In genomic region chr1:109802136-109802900, GRCh38 we compare ENCODE assay signal across 11 cellular contexts. TPM values are rescaled to one million over a fixed set of nuclear protein-coding genes. Genes with fewer than 3 reads are reported as not detected.
DNase-seq lines count a peak whose midpoint lies in the region; ATAC-seq, FAIRE-seq and TF ChIP-seq lines count a peak whose summit lies in the region.
"Had no signal": no experiment of that assay in that cellular context is flagged by ENCODE, and none has a peak within 500 bp of the region (broad histone marks: within the 10 kb centered on the region; RNA-seq: fewer than 3 reads in every experiment).

No MANE protein-coding gene starts in this region.

- no peaks in the 10 kb centered on the region for H3K79me1 ChIP-seq in mesenchymal stem cell (replicated peaks; ENCODE audit: low read length, poor library complexity, severe bottlenecking)

- no peak overlapping the region for H3K4ac ChIP-seq in mesenchymal stem cell (ENCODE audit: low read depth in 1 of 2, low read length in 2 of 2)

- H4K8ac ChIP-seq in mesenchymal stem cell (ENCODE audit: low read length): peak overlapping the region; percentile 35

- no peak overlapping the region for H2BK5ac ChIP-seq in mesenchymal stem cell (ENCODE audit: low read depth, low read length, poor library complexity, severe bottlenecking)

- CTCF ChIA-PET in activated naive CD4-positive, alpha-beta T cell treated with anti-CD3 and anti-CD28 coated beads, Interleukin-2, amount 10 ng/mL, durations not matched to agents 7 days and 5 days (lab: Charles Lee): interaction anchor here (0.8 to 3.9 kb wide), 6 partner anchors 10 to 182 kb away, joined by 3 to 44 read pairs (median 5); partner anchors contain the start of gene AHCYL1

- peaks cover 88% of the 10 kb centered on the region for H3K4me1 Mint-ChIP-seq in activated naive CD4-positive, alpha-beta T cell treated with anti-CD3 and anti-CD28 coated beads, Interleukin-2, amount 10 ng/mL, durations not matched to agents 7 days and 5 days
- H3K4me1 Mint-ChIP-seq: memory B cell had no signal

- DNase-seq in activated CD4-positive, CD25-positive, alpha-beta regulatory T cell (lab: John Stamatoyannopoulos, UW): peak in 3 of 4 experiments; percentile 16 to 19 (median 17)
- peak; percentile 79 for DNase-seq in activated naive CD4-positive, alpha-beta T cell treated with anti-CD3 and anti-CD28 coated beads, Interleukin-2, amount 10 ng/mL, durations not matched to agents 7 days and 5 days
- DNase-seq in mesenchymal stem cell (no peak), D721Med (ENCODE audit: insufficient read length, low spot score) (no peak)
- DNase-seq: SW 1271 had no signal

- FAIRE-seq in D721Med (lab: Jason Lieb, UNC): no peak
- FAIRE-seq: endothelial cell of umbilical vein had no signal

- H3K14ac ChIP-seq in mesenchymal stem cell (ENCODE audit: low read length in 2 of 2): no peak overlapping the region

- H3K27ac Mint-ChIP-seq in activated naive CD4-positive, alpha-beta T cell treated with anti-CD3 and anti-CD28 coated beads, Interleukin-2, amount 10 ng/mL, durations not matched to agents 7 days and 5 days: peak overlapping the region; percentile 98
- H3K27ac Mint-ChIP-seq: memory B cell had no signal

- H2BK120ac ChIP-seq in mesenchymal stem cell (ENCODE audit: low read depth, low read length): no peak overlapping the region

- H3K4me1 ChIP-seq in mesenchymal stem cell (ENCODE audit: control insufficient read depth, insufficient read depth, low read depth, low read length) (peaks cover 7% of the 10 kb centered on the region), subcutaneous abdominal adipose tissue (ENCODE audit: control insufficient read depth in 5 of 5, insufficient read depth in 5 of 5, low read length in 5 of 5) (peaks cover 19 to 44% (median 41%) of the 10 kb centered on the region in 5 donors)

- H3K18ac ChIP-seq in mesenchymal stem cell (ENCODE audit: low read depth in 1 of 2, low read length in 2 of 2): peak overlapping the region in 1 of 2 experiments; percentile 67

- no peaks in the 10 kb centered on the region for H3K27me3 ChIP-seq in mesenchymal stem cell (ENCODE audit: control insufficient read depth in 1 of 2, insufficient read depth in 1 of 2, low read length in 2 of 2)
- no peaks in the 10 kb centered on the region for H3K27me3 ChIP-seq in subcutaneous abdominal adipose tissue (ENCODE audit: control insufficient read depth in 5 of 5, insufficient read depth in 4 of 5, low read length in 5 of 5)

- no peak overlapping the region for H3K23ac ChIP-seq in mesenchymal stem cell (ENCODE audit: low read length in 2 of 2)

- no peaks in the 10 kb centered on the region for H3K27me3 Mint-ChIP-seq in activated naive CD4-positive, alpha-beta T cell treated with anti-CD3 and anti-CD28 coated beads, Interleukin-2, amount 10 ng/mL, durations not matched to agents 7 days and 5 days

- 90% methylated on average over 17 of the region's 17 CpGs for WGBS in mesenchymal stem cell

- H3K36me3 ChIP-seq in mesenchymal stem cell (ENCODE audit: control insufficient read depth in 1 of 2, insufficient read depth in 2 of 2, low read depth in 1 of 2, low read length in 2 of 2) (no peaks in the 10 kb centered on the region), subcutaneous abdominal adipose tissue (ENCODE audit: control insufficient read depth in 5 of 5, insufficient read depth in 5 of 5, low read length in 5 of 5) (no peaks in the 10 kb centered on the region)

- no peak overlapping the region for H2BK15ac ChIP-seq in mesenchymal stem cell (ENCODE audit: low read depth, poor library complexity, severe bottlenecking)

- peak overlapping the region; percentile 40 for H3K4me3 Mint-ChIP-seq in activated naive CD4-positive, alpha-beta T cell treated with anti-CD3 and anti-CD28 coated beads, Interleukin-2, amount 10 ng/mL, durations not matched to agents 7 days and 5 days
- H3K4me3 Mint-ChIP-seq: memory B cell had no signal

- peak overlapping the region in 1 of 2 experiments; percentile 65 for H2BK12ac ChIP-seq in mesenchymal stem cell (ENCODE audit: low read length in 2 of 2)

- no peak overlapping the region for H3K4me3 ChIP-seq in mesenchymal stem cell (ENCODE audit: insufficient read depth in 1 of 2, low read depth in 1 of 2, low read length in 2 of 2)
- no peak overlapping the region for H3K4me3 ChIP-seq in subcutaneous abdominal adipose tissue (ENCODE audit: low read depth in 1 of 5, low read length in 5 of 5)

- TF ChIP-seq CTCF in D721Med (IDR thresholded peaks at IDR 0.05; ENCODE audit: insufficient read depth, missing control alignments): no peak

- H3K27ac ChIP-seq in mesenchymal stem cell (ENCODE audit: low read length, poor library complexity, severe bottlenecking): no peak overlapping the region
- peak overlapping the region; percentile 78 for H3K27ac ChIP-seq in subcutaneous abdominal adipose tissue (ENCODE audit: low read depth, low read length)

- H2AK5ac ChIP-seq in mesenchymal stem cell (ENCODE audit: low read length, severe bottlenecking): no peak overlapping the region

- no peak for ATAC-seq in GM21447 (IDR thresholded peaks at IDR 0.05; ENCODE audit: unreplicated experiment)
- no peak for ATAC-seq in GM21423 (IDR thresholded peaks at IDR 0.05; ENCODE audit: unreplicated experiment)
- no peak for ATAC-seq in GM21737 (IDR thresholded peaks at IDR 0.05; ENCODE audit: unreplicated experiment)

- H3K9me3 ChIP-seq in mesenchymal stem cell (ENCODE audit: control insufficient read depth, low read length) (no peaks in the 10 kb centered on the region), subcutaneous abdominal adipose tissue (ENCODE audit: control insufficient read depth in 5 of 5, low read length in 5 of 5) (no peaks in the 10 kb centered on the region)

- H2AFZ ChIP-seq in mesenchymal stem cell (ENCODE audit: low read depth, low read length): no peak overlapping the region

- no peaks in the 10 kb centered on the region for H3K9me3 Mint-ChIP-seq in activated naive CD4-positive, alpha-beta T cell treated with anti-CD3 and anti-CD28 coated beads, Interleukin-2, amount 10 ng/mL, durations not matched to agents 7 days and 5 days
- H3K9me3 Mint-ChIP-seq: memory B cell had no signal

- peak overlapping the region; percentile 2 for H4K91ac ChIP-seq in mesenchymal stem cell (ENCODE audit: low read length)

- H3K9ac ChIP-seq in mesenchymal stem cell (ENCODE audit: low read length): no peak overlapping the region
- peak overlapping the region in 1 of 5 donors; percentile 21 for H3K9ac ChIP-seq in subcutaneous abdominal adipose tissue (ENCODE audit: low read length in 5 of 5)

- H3K4me2 ChIP-seq in mesenchymal stem cell (ENCODE audit: low read length, poor library complexity, severe bottlenecking): no peak overlapping the region

- H3K36me3 Mint-ChIP-seq in activated naive CD4-positive, alpha-beta T cell treated with anti-CD3 and anti-CD28 coated beads, Interleukin-2, amount 10 ng/mL, durations not matched to agents 7 days and 5 days: peaks cover 4% of the 10 kb centered on the region
- H3K36me3 Mint-ChIP-seq: memory B cell had no signal

RNA-seq across cellular contexts. Expression of gene EPS8L3, which starts 38.6 kb away (rescaled TPM):
- not detected for polyA plus RNA-seq in mesenchymal stem cell (2013, experiment 1 of 2)
- polyA plus RNA-seq in mesenchymal stem cell (2013, experiment 2 of 2): not detected
- polyA plus RNA-seq: endothelial cell of umbilical vein had no signal

Comparison
In these comparisons a context has a peak if more than half of its experiments do, and no peak if none do; other contexts are left out.
1. DNase-seq: peak in activated CD4-positive, CD25-positive, alpha-beta regulatory T cell (3 of 4) and activated naive CD4-positive, alpha-beta T cell treated with anti-CD3 and anti-CD28 coated beads, Interleukin-2, amount 10 ng/mL, durations not matched to agents 7 days and 5 days (single experiment); none in mesenchymal stem cell (single experiment) and D721Med (single experiment).